In genomic region chr18:3119401-3120323, GRCh38 we compare ENCODE assay signal across 1 cellular context.
TF ChIP-seq lines count a peak whose summit lies in the region.

No MANE protein-coding gene starts in this region.

TF ChIP-seq in GM23338, 12 proteins besides CTCF, POLR2A, EP300 and RAD21:
- no peak for TF ChIP-seq ZNF462 (CRISPR knock-in tag; IDR thresholded peaks at IDR 0.05)
- no peak for TF ChIP-seq STAT1 (IDR thresholded peaks at IDR 0.05; ENCODE audit: unreplicated experiment)
- TF ChIP-seq NANOG (IDR thresholded peaks at IDR 0.05; ENCODE audit: borderline replicate concordance) = no peak
